ENCODE assay signal across 19 cellular contexts in genomic region chr1:47196622-47197021, GRCh38. TPM values are rescaled to one million over a fixed set of nuclear protein-coding genes. Genes with fewer than 3 reads are reported as not detected.
"Had no signal": no experiment of that assay in that cellular context is flagged by ENCODE, and none has a peak within 500 bp of the region (broad histone marks: within the 10 kb centered on the region; RNA-seq: fewer than 3 reads in every experiment).

No MANE protein-coding gene starts in this region.

- H3K4me1 ChIP-seq: parathyroid adenoma had no signal

- H3K4me3 ChIP-seq: dorsolateral prefrontal cortex, right atrium auricular region, smooth muscle cell had no signal

- H3K9ac ChIP-seq: parathyroid adenoma had no signal

- ATAC-seq: SK-N-SH treated with all-trans-retinoic acid at 6 μM for 48 hours had no signal

- H3K27me3 ChIP-seq: right atrium auricular region had no signal

- H2AFZ ChIP-seq: parathyroid adenoma had no signal

- H3K27ac ChIP-seq: dorsolateral prefrontal cortex, parathyroid adenoma, right atrium auricular region had no signal

- DNase-seq: activated CD4-positive, alpha-beta T cell treated with anti-CD3 and anti-CD28 coated beads, Interleukin-2, amount 50 U/mL, for 1 hour; activated CD4-positive, CD25-positive, alpha-beta regulatory T cell; activated naive CD8-positive, alpha-beta T cell treated with anti-CD3 and anti-CD28 coated beads for 36 hours; activated T-cell treated with anti-CD3 and anti-CD28 coated beads for 4 hours; foreskin melanocyte; kidney; mesendoderm; stimulated activated naive CD4-positive, alpha-beta T cell; trophoblast cell had no signal

- H3K79me2 ChIP-seq: parathyroid adenoma had no signal

- H3K9me3 ChIP-seq: right atrium auricular region had no signal

- H3K4me2 ChIP-seq: smooth muscle cell had no signal

- H3K36me3 ChIP-seq: right atrium auricular region had no signal

RNA-seq across cellular contexts. Expression of gene PDZK1IP1, which starts 6.8 kb away (rescaled TPM):
- total RNA-seq: activated CD8-positive, alpha-beta memory T cell treated with anti-CD3 and anti-CD28 coated beads for 36 hours; activated naive CD8-positive, alpha-beta T cell treated with anti-CD3 and anti-CD28 coated beads for 36 hours; activated T-helper 2 cell treated with anti-CD3 and anti-CD28 coated beads, Interferon-gamma antibody, Interleukin-2, Interleukin-4, amounts not matched to agents 10 μg/mL and 5 μg/mL and 100 μg/mL, durations not matched to agents 14 hours and 24 hours and 36 hours; cerebellum; neural crest cell; smooth muscle cell; T-helper 1 cell treated with Interleukin-12 subunit alpha and Interleukin-12 subunit beta and Interleukin-4 antibody, amounts not matched to agents 30 ng/mL and 1 ng/mL, for 36 hours had no signal

RNA-seq across cellular contexts. Expression of gene TAL1, which starts 35.4 kb away (rescaled TPM):
- total RNA-seq: activated CD8-positive, alpha-beta memory T cell treated with anti-CD3 and anti-CD28 coated beads for 36 hours; activated naive CD8-positive, alpha-beta T cell treated with anti-CD3 and anti-CD28 coated beads for 36 hours; activated T-helper 2 cell treated with anti-CD3 and anti-CD28 coated beads, Interferon-gamma antibody, Interleukin-2, Interleukin-4, amounts not matched to agents 10 μg/mL and 5 μg/mL and 100 μg/mL, durations not matched to agents 14 hours and 24 hours and 36 hours; smooth muscle cell; T-helper 1 cell treated with Interleukin-12 subunit alpha and Interleukin-12 subunit beta and Interleukin-4 antibody, amounts not matched to agents 30 ng/mL and 1 ng/mL, for 36 hours had no signal

RNA-seq across cellular contexts. Expression of gene CYP4A22, which starts 59.4 kb away (rescaled TPM):
- total RNA-seq: activated CD8-positive, alpha-beta memory T cell treated with anti-CD3 and anti-CD28 coated beads for 36 hours; activated naive CD8-positive, alpha-beta T cell treated with anti-CD3 and anti-CD28 coated beads for 36 hours; activated T-helper 2 cell treated with anti-CD3 and anti-CD28 coated beads, Interferon-gamma antibody, Interleukin-2, Interleukin-4, amounts not matched to agents 10 μg/mL and 5 μg/mL and 100 μg/mL, durations not matched to agents 14 hours and 24 hours and 36 hours; neural crest cell; right atrium auricular region; smooth muscle cell; T-helper 1 cell treated with Interleukin-12 subunit alpha and Interleukin-12 subunit beta and Interleukin-4 antibody, amounts not matched to agents 30 ng/mL and 1 ng/mL, for 36 hours had no signal
